16 cellular contexts compared by ENCODE assay signal in genomic region chr5:14118551-14119320, GRCh38. TPM values are rescaled to one million over a fixed set of nuclear protein-coding genes. Genes with fewer than 3 reads are reported as not detected.
DNase-seq lines count a peak whose midpoint lies in the region; ATAC-seq and TF ChIP-seq lines count a peak whose summit lies in the region.
"Had no signal": no experiment of that assay in that cellular context is flagged by ENCODE, and none has a peak within 500 bp of the region (broad histone marks: within the 10 kb centered on the region; RNA-seq: fewer than 3 reads in every experiment).

No MANE protein-coding gene starts in this region.

- 37 to 43% methylated on average over 15 of the region's 15 CpGs for WGBS in heart right ventricle, 2 donors
- no CpG with 5 or more reads among the region's 15 CpGs for WGBS in neuronal stem cell (ENCODE audit: extremely low coverage in 2 of 2, insufficient read length in 2 of 2, insufficient replicate concordance in 1 of 2), 2 donors

- H3K4me3 ChIP-seq in heart right ventricle (no peak overlapping the region), neuronal stem cell (ENCODE audit: low read length in 2 of 2) (peak overlapping the region in 1 of 2 donors; percentile 33)
- H3K4me3 ChIP-seq: lung, SJSA1, vagina had no signal

- H2AK5ac ChIP-seq in neuronal stem cell (ENCODE audit: low read depth, low read length) = no peak overlapping the region

- peak overlapping the region; percentile 80 for H2AFZ ChIP-seq in neuronal stem cell (ENCODE audit: low read length)

- H3K9ac ChIP-seq in neuronal stem cell (ENCODE audit: low read depth, low read length, poor library complexity) = no peak overlapping the region

- H3K27me3 ChIP-seq in heart right ventricle = no peaks in the 10 kb centered on the region
- H3K27me3 ChIP-seq in neuronal stem cell (ENCODE audit: control insufficient read depth in 3 of 3, insufficient read depth in 3 of 3, low read depth in 1 of 3, low read length in 3 of 3) = no peaks in the 10 kb centered on the region
- H3K27me3 ChIP-seq: SJSA1, vagina had no signal

- H3K9me3 ChIP-seq in heart right ventricle (no peaks in the 10 kb centered on the region), neuronal stem cell (replicated peaks in 1 of 2; ENCODE audit: control insufficient read depth in 2 of 2, insufficient read depth in 1 of 2, low read depth in 1 of 2, low read length in 2 of 2) (no peaks in the 10 kb centered on the region)
- H3K9me3 ChIP-seq: SJSA1, vagina had no signal

- no peaks in the 10 kb centered on the region for H3K36me3 ChIP-seq in heart right ventricle
- no peaks in the 10 kb centered on the region for H3K36me3 ChIP-seq in neuronal stem cell (replicated peaks in 1 of 2; ENCODE audit: control insufficient read depth in 2 of 2, insufficient read depth in 2 of 2, low read length in 2 of 2)
- H3K36me3 ChIP-seq: SJSA1, vagina had no signal

- H2BK5ac ChIP-seq in neuronal stem cell (ENCODE audit: low read length) = no peak overlapping the region

- no peak overlapping the region for H2BK15ac ChIP-seq in neuronal stem cell (ENCODE audit: low read length)

- in situ Hi-C loops in SK-MEL-5 (cut with HindIII; ENCODE audit: low pct_unique_long_range_greater_than_20kb, low sequenced_read_pairs) = loop anchor here (25.0 kb wide), 1 partner anchor 106 kb away; no protein-coding TSS in a partner anchor

- H3K14ac ChIP-seq in neuronal stem cell (ENCODE audit: low read length) = no peak overlapping the region

- DNase-seq in ELF-1 (ENCODE audit: low read depth, low spot score) (peak; percentile 81), SK-MEL-5 (ENCODE audit: low read depth, low spot score) (peak; percentile 56), heart right ventricle (peak; percentile 42 to 46), neuronal stem cell (ENCODE audit: low spot score) (peak; percentile 41), GM10248 (ENCODE audit: extremely low spot score) (no peak), NOMO-1 (lab: John Stamatoyannopoulos, UW; ENCODE audit: unreplicated experiment in 2 of 2) (no peak)
- DNase-seq: activated CD8-positive, alpha-beta memory T cell treated with anti-CD3 and anti-CD28 coated beads for 24 hours; DMS153; NCI-H1417; NCI-H748 treated with DMSO at 0.1 percent for 48 hours; stimulated activated naive CD4-positive, alpha-beta T cell had no signal

- no peak for TF ChIP-seq CTCF in heart right ventricle (IDR thresholded peaks at IDR 0.05)
- no peak for TF ChIP-seq CTCF in GM10248 (IDR thresholded peaks at IDR 0.05; ENCODE audit: control extremely low read depth, extremely low read depth, low read depth, missing control alignments)

- no peak overlapping the region for H3K23ac ChIP-seq in neuronal stem cell (ENCODE audit: low read depth, low read length, poor library complexity)

- POLR2A ChIA-PET in GM10248 (lab: Yijun Ruan, JAX) = no interaction called here

- H4K91ac ChIP-seq in neuronal stem cell (ENCODE audit: low read depth, low read length, poor library complexity) = no peak overlapping the region

- H3K4me1 ChIP-seq in heart right ventricle = peaks cover 0 to 32% (median 17%) of the 10 kb centered on the region in 9 donors
- H3K4me1 ChIP-seq in neuronal stem cell (ENCODE audit: control insufficient read depth in 2 of 2, insufficient read depth in 1 of 2, low read depth in 1 of 2, low read length in 2 of 2) = peaks cover 6 to 18% of the 10 kb centered on the region in 2 donors
- H3K4me1 ChIP-seq: vagina had no signal

- peak; percentile 66 to 94 (median 80) for ATAC-seq in heart right ventricle
- ATAC-seq in HG02759 (IDR thresholded peaks at IDR 0.05; ENCODE audit: unreplicated experiment) = no peak
- ATAC-seq in GM18867 (IDR thresholded peaks at IDR 0.05; ENCODE audit: unreplicated experiment) = no peak

- H2BK12ac ChIP-seq in neuronal stem cell (ENCODE audit: low read length) = no peak overlapping the region

- H3K79me1 ChIP-seq in neuronal stem cell (ENCODE audit: low read depth, low read length) = no peaks in the 10 kb centered on the region

- CTCF ChIA-PET in GM10248 (lab: Yijun Ruan, JAX) = interaction anchor here (1.7 kb wide), 2 partner anchors 10 to 152 kb away, joined by 6 to 8 read pairs; no protein-coding TSS in a partner anchor

- H3K4me2 ChIP-seq in neuronal stem cell (ENCODE audit: insufficient read depth, low read length, poor library complexity, severe bottlenecking) = no peak overlapping the region

- no peak overlapping the region for H3K4ac ChIP-seq in neuronal stem cell (ENCODE audit: low read length)

- intact Hi-C loops in heart right ventricle (cut with DNase I) = loop anchor here in 1 of 10 donors (2.0 kb wide), 1 partner anchor 30 kb away; no protein-coding TSS in a partner anchor

- peak overlapping the region in 9 of 10 donors; percentile 0 to 80 (median 47) for H3K27ac ChIP-seq in heart right ventricle
- no peak overlapping the region for H3K27ac ChIP-seq in neuronal stem cell (replicated peaks; ENCODE audit: low read length)
- H3K27ac ChIP-seq: SJSA1, vagina had no signal

- H4K8ac ChIP-seq in neuronal stem cell (ENCODE audit: low read depth, low read length) = no peak overlapping the region

- H2BK120ac ChIP-seq in neuronal stem cell (ENCODE audit: low read depth, low read length) = no peak overlapping the region

- H3K18ac ChIP-seq in neuronal stem cell (ENCODE audit: low read length) = peak overlapping the region; percentile 6

RNA-seq across cellular contexts. Expression of gene TRIO, which starts 24.4 kb away (rescaled TPM):
- total RNA-seq in SK-MEL-5 (2014; rRNA removed; shearing (Covaris generic)) = 150 and 176 TPM in 2 replicates
- polyA plus RNA-seq in SK-MEL-5 (2015; cell fraction: cytosol; rRNA removed) = 109 and 126 TPM in 2 replicates
- 316 and 397 TPM in 2 replicates for polyA plus RNA-seq in SK-MEL-5 (2015; cell fraction: nucleus; rRNA removed)
- 10 to 100 TPM; 47.2 to 71.4 (median 61.9) TPM for total RNA-seq in heart right ventricle
- 10 to 100 TPM; 26.2 to 85.2 TPM for polyA plus RNA-seq in heart right ventricle
- polyA plus RNA-seq in neuronal stem cell (2013, experiment 1 of 2) = 21.6 TPM
- polyA plus RNA-seq in neuronal stem cell (2013, experiment 2 of 2) = 22.4 TPM

Comparison
In these comparisons a context has a peak if more than half of its experiments do, and no peak if none do; other contexts are left out.
1. DNase-seq: peak in ELF-1 (single experiment), SK-MEL-5 (single experiment), heart right ventricle (2 of 2) and neuronal stem cell (single experiment); none in GM10248 (single experiment) and NOMO-1 (0 of 2).
2. ATAC-seq: peak in heart right ventricle (8 of 8); none in HG02759 (single experiment) and GM18867 (single experiment).